ENCODE assay signal across 1 cellular context in genomic region chr12:53218551-53219114, GRCh38.
TF ChIP-seq lines count a peak whose summit lies in the region.

No MANE protein-coding gene starts in this region.

TF ChIP-seq in GM12878, 131 proteins besides CTCF, POLR2A, EP300 and RAD21:
- TF ChIP-seq CBX5 (IDR thresholded peaks at IDR 0.05; ENCODE audit: low read depth) (no peak), SMAD5 (IDR thresholded peaks at IDR 0.05; ENCODE audit: low read depth) (no peak), SMARCA5 (IDR thresholded peaks at IDR 0.05) (no peak), NR2C1 (IDR thresholded peaks at IDR 0.05) (no peak)
